ENCODE assay signal across 9 cellular contexts in genomic region chr9:130453487-130453886, GRCh38. TPM values are rescaled to one million over a fixed set of nuclear protein-coding genes. Genes with fewer than 3 reads are reported as not detected.
DNase-seq lines count a peak whose midpoint lies in the region; ATAC-seq and TF ChIP-seq lines count a peak whose summit lies in the region.
"Had no signal": no experiment of that assay in that cellular context is flagged by ENCODE, and none has a peak within 500 bp of the region (broad histone marks: within the 10 kb centered on the region; RNA-seq: fewer than 3 reads in every experiment).

No MANE protein-coding gene starts in this region.

- H4K20me1 ChIP-seq in hepatocyte (ENCODE audit: insufficient read depth, poor library complexity, severe bottlenecking): no peaks in the 10 kb centered on the region

- TF ChIP-seq CTCF in hepatocyte (IDR thresholded peaks at IDR 0.05; ENCODE audit: poor library complexity) (no peak), endodermal cell (conservative IDR thresholded peaks at IDR 0.05) (no peak)

- no peak overlapping the region for H3K9ac ChIP-seq in adipocyte (ENCODE audit: low read length)
- H3K9ac ChIP-seq in endodermal cell (ENCODE audit: extremely low read depth, low read length, poor library complexity, severe bottlenecking): no peak overlapping the region

- DNase-seq in A172 (ENCODE audit: low spot score): peak; percentile 38
- DNase-seq in NCI-H1092 treated with DMSO at 0.1 percent for 48 hours (lab: John Stamatoyannopoulos, UW): peak; percentile 87
- DNase-seq in adipocyte (ENCODE audit: low read depth): peak; percentile 20
- peak; percentile 68 for DNase-seq in hepatocyte (ENCODE audit: low spot score)
- no peak for DNase-seq in dedifferentiated amniotic fluid mesenchymal stem cell (ENCODE audit: extremely low spot score)
- no peak for DNase-seq in endodermal cell

- no peak overlapping the region for H3K4me2 ChIP-seq in hepatocyte

- H3K79me2 ChIP-seq in hepatocyte: peaks cover 11% of the 10 kb centered on the region

- 74% methylated on average over 7 of the region's 7 CpGs for WGBS in hepatocyte (ENCODE audit: low lambda C conversion rate, missing lambda C conversion rate)
- WGBS in endodermal cell (ENCODE audit: insufficient coverage in 1 of 2, insufficient read length in 1 of 2), 2 experiments: 89 to 92% methylated on average over 5 to 7 of the region's 7 CpGs

- H3K36me3 ChIP-seq in adipocyte (ENCODE audit: control insufficient read depth, insufficient read depth, low read length, severe bottlenecking): peaks cover 79% of the 10 kb centered on the region
- no peaks in the 10 kb centered on the region for H3K36me3 ChIP-seq in hepatocyte (replicated peaks; ENCODE audit: insufficient read depth, low read depth)
- H3K36me3 ChIP-seq in endodermal cell (ENCODE audit: control insufficient read depth, insufficient read depth, low read length): no peaks in the 10 kb centered on the region

- H2AFZ ChIP-seq in hepatocyte: no peak overlapping the region

- no peaks in the 10 kb centered on the region for H3K36me3 Mint-ChIP-seq in endodermal cell (ENCODE audit: low read depth)

- H3K9me2 ChIP-seq in hepatocyte (replicated peaks; ENCODE audit: insufficient read depth): no peaks in the 10 kb centered on the region

- H3K27me3 Mint-ChIP-seq in endodermal cell (ENCODE audit: insufficient read depth): peaks cover 7% of the 10 kb centered on the region

- no peak overlapping the region for H3K4me3 ChIP-seq in adipocyte (ENCODE audit: low read length)
- no peak overlapping the region for H3K4me3 ChIP-seq in hepatocyte
- H3K4me3 ChIP-seq in endodermal cell (ENCODE audit: low read length): no peak overlapping the region

- H3K9me3 ChIP-seq in adipocyte (ENCODE audit: control insufficient read depth, low read length) (no peaks in the 10 kb centered on the region), hepatocyte (ENCODE audit: low read depth) (no peaks in the 10 kb centered on the region), endodermal cell (ENCODE audit: control insufficient read depth, low read length) (no peaks in the 10 kb centered on the region)

- no peak overlapping the region for H3K27ac Mint-ChIP-seq in endodermal cell
- H3K27ac Mint-ChIP-seq: activated T-helper 1 cell treated with anti-CD3 and anti-CD28 coated beads, Interleukin-12 subunit alpha, Interleukin-12 subunit beta, Interleukin-2, Interleukin-4 antibody, amounts not matched to agents 30 ng/mL and 10 ng/mL and 1 ng/mL, durations not matched to agents 14 hours and 24 hours and 36 hours had no signal

- no peaks in the 10 kb centered on the region for H3K9me3 Mint-ChIP-seq in endodermal cell
- H3K9me3 Mint-ChIP-seq: activated T-helper 1 cell treated with anti-CD3 and anti-CD28 coated beads, Interleukin-12 subunit alpha, Interleukin-12 subunit beta, Interleukin-2, Interleukin-4 antibody, amounts not matched to agents 30 ng/mL and 10 ng/mL and 1 ng/mL, durations not matched to agents 14 hours and 24 hours and 36 hours had no signal

- H3K4me3 Mint-ChIP-seq in endodermal cell: no peak overlapping the region
- H3K4me3 Mint-ChIP-seq: activated T-helper 1 cell treated with anti-CD3 and anti-CD28 coated beads, Interleukin-12 subunit alpha, Interleukin-12 subunit beta, Interleukin-2, Interleukin-4 antibody, amounts not matched to agents 30 ng/mL and 10 ng/mL and 1 ng/mL, durations not matched to agents 14 hours and 24 hours and 36 hours had no signal

- H3K4me1 ChIP-seq in adipocyte (ENCODE audit: control insufficient read depth, insufficient read depth, low read length) (peaks cover 35% of the 10 kb centered on the region), hepatocyte (ENCODE audit: insufficient read depth) (peaks cover 25% of the 10 kb centered on the region), endodermal cell (ENCODE audit: control insufficient read depth, insufficient read depth, low read length) (peaks cover 6% of the 10 kb centered on the region)

- H3K27ac ChIP-seq in hepatocyte (no peak overlapping the region), endodermal cell (ENCODE audit: low read depth, low read length) (no peak overlapping the region)

- ATAC-seq in GM19351 (IDR thresholded peaks at IDR 0.05; ENCODE audit: unreplicated experiment) (no peak), GM21576 (IDR thresholded peaks at IDR 0.05; ENCODE audit: unreplicated experiment) (no peak)

- H3K27me3 ChIP-seq in adipocyte (replicated peaks; ENCODE audit: control insufficient read depth, insufficient read depth, low read length): no peaks in the 10 kb centered on the region
- H3K27me3 ChIP-seq in hepatocyte: no peaks in the 10 kb centered on the region
- H3K27me3 ChIP-seq in endodermal cell (ENCODE audit: control insufficient read depth, insufficient read depth, low read length, poor library complexity, severe bottlenecking): no peaks in the 10 kb centered on the region

- H3K4me1 Mint-ChIP-seq in endodermal cell: no peaks in the 10 kb centered on the region

RNA-seq across cellular contexts. Expression of gene ASS1, which starts 8.7 kb away (rescaled TPM):
- not detected in 2 replicates for total RNA-seq in A172 (2014; rRNA removed; shearing (Covaris generic))
- total RNA-seq in hepatocyte (292 and 321 TPM in 2 replicates), endodermal cell (10 to 100 TPM; 30.9 to 57.2 TPM)
- polyA plus RNA-seq in hepatocyte: 103 and 145 TPM in 2 replicates
- polyA plus RNA-seq in endodermal cell (2013, experiment 1 of 2): 37.9 TPM
- 30.1 TPM for polyA plus RNA-seq in endodermal cell (2013, experiment 2 of 2)

Comparison
In these comparisons a context has a peak if more than half of its experiments do, and no peak if none do; other contexts are left out.
1. DNase-seq: peak in A172 (single experiment), NCI-H1092 treated with DMSO at 0.1 percent for 48 hours (single experiment), adipocyte (single experiment) and hepatocyte (single experiment); none in dedifferentiated amniotic fluid mesenchymal stem cell (single experiment) and endodermal cell (single experiment).
2. RNA of gene ASS1, which starts 8.7 kb away (total RNA-seq): 292 to 321 TPM in hepatocyte and 30.9 to 57.2 TPM in endodermal cell; not detected in A172; every median in the first group is over 10 times any median in the second.